In genomic region chr10:62358151-62358550, GRCh38 we compare ENCODE assay signal across 1 cellular context. TPM values are rescaled to one million over a fixed set of nuclear protein-coding genes. Genes with fewer than 3 reads are reported as not detected.
"Had no signal": no experiment of that assay in that cellular context is flagged by ENCODE, and none has a peak within 500 bp of the region (broad histone marks: within the 10 kb centered on the region; RNA-seq: fewer than 3 reads in every experiment).

No MANE protein-coding gene starts in this region.

RNA-seq across cellular contexts. Expression of gene ZNF365, which starts 16.0 kb away (rescaled TPM):
- total RNA-seq: transverse colon had no signal
